In genomic region chr2:23356711-23357110, GRCh38 we compare ENCODE assay signal across 9 cellular contexts. TPM values are rescaled to one million over a fixed set of nuclear protein-coding genes. Genes with fewer than 3 reads are reported as not detected.
"Had no signal": no experiment of that assay in that cellular context is flagged by ENCODE, and none has a peak within 500 bp of the region (broad histone marks: within the 10 kb centered on the region; RNA-seq: fewer than 3 reads in every experiment).

No MANE protein-coding gene starts in this region.

- H3K9me3 Mint-ChIP-seq: GM23338, H9 had no signal

- H3K4me3 Mint-ChIP-seq: GM23338, H9, IgD-negative memory B cell had no signal

- H3K27ac ChIP-seq: HL-60 had no signal

- FAIRE-seq: H1, H54, HepG2 had no signal

- H2AFZ ChIP-seq: GM23338 had no signal

- DNase-seq: H9, HCEC 1CT, KBM-7 had no signal

- H3K27ac Mint-ChIP-seq: GM23338, H9, IgD-negative memory B cell had no signal

- H3K36me3 Mint-ChIP-seq: IgD-negative memory B cell had no signal

- H3K4me3 ChIP-seq: GM23338 had no signal

- H3K4me2 ChIP-seq: GM23338 had no signal

RNA-seq across cellular contexts. Expression of gene KLHL29, which starts 28.3 kb away (rescaled TPM):
- total RNA-seq: HepG2 had no signal
